22 cellular contexts compared by ENCODE assay signal in genomic region chr1:94090761-94091160, GRCh38. TPM values are rescaled to one million over a fixed set of nuclear protein-coding genes. Genes with fewer than 3 reads are reported as not detected.
DNase-seq lines count a peak whose midpoint lies in the region; ATAC-seq, FAIRE-seq and TF ChIP-seq lines count a peak whose summit lies in the region.
"Had no signal": no experiment of that assay in that cellular context is flagged by ENCODE, and none has a peak within 500 bp of the region (broad histone marks: within the 10 kb centered on the region; RNA-seq: fewer than 3 reads in every experiment).

No MANE protein-coding gene starts in this region.

- H3K27me3 ChIP-seq in right cardiac atrium (ENCODE audit: control insufficient read depth, insufficient read depth) (no peaks in the 10 kb centered on the region), bronchial epithelial cell (ENCODE audit: control insufficient read depth, insufficient read depth, low read length) (no peaks in the 10 kb centered on the region), upper lobe of right lung (no peaks in the 10 kb centered on the region)
- H3K27me3 ChIP-seq: neural progenitor cell, testis had no signal

- no peaks in the 10 kb centered on the region for H3K36me3 Mint-ChIP-seq in mesothelial cell of epicardium
- no peaks in the 10 kb centered on the region for H3K36me3 Mint-ChIP-seq in activated CD4-positive, alpha-beta memory T cell treated with anti-CD3 and anti-CD28 coated beads for 36 hours

- H3K36me3 ChIP-seq in bronchial epithelial cell (ENCODE audit: control insufficient read depth, insufficient read depth, low read length) (no peaks in the 10 kb centered on the region), upper lobe of right lung (no peaks in the 10 kb centered on the region)
- H3K36me3 ChIP-seq: neural progenitor cell had no signal

- H3K9me3 ChIP-seq in right cardiac atrium (ENCODE audit: control insufficient read depth, low read length): no peaks in the 10 kb centered on the region
- no peaks in the 10 kb centered on the region for H3K9me3 ChIP-seq in upper lobe of right lung
- H3K9me3 ChIP-seq: mucosa of descending colon, testis had no signal

- H3K27ac ChIP-seq in right cardiac atrium (ENCODE audit: low read length) (peak overlapping the region; percentile 23), upper lobe of right lung (peak overlapping the region; percentile 63)
- H3K27ac ChIP-seq: neural progenitor cell, testis had no signal

- H3K4me3 ChIP-seq in right cardiac atrium (ENCODE audit: low read length): no peak overlapping the region
- H3K4me3 ChIP-seq in bronchial epithelial cell (ENCODE audit: low read depth, low read length): no peak overlapping the region
- H3K4me3 ChIP-seq in upper lobe of right lung: no peak overlapping the region
- H3K4me3 ChIP-seq: mucosa of descending colon, neural progenitor cell, testis had no signal

- H3K9me3 Mint-ChIP-seq in mesothelial cell of epicardium: peaks cover 4% of the 10 kb centered on the region
- H3K9me3 Mint-ChIP-seq in activated CD4-positive, alpha-beta memory T cell treated with anti-CD3 and anti-CD28 coated beads for 36 hours: no peaks in the 10 kb centered on the region
- H3K9me3 Mint-ChIP-seq: activated naive CD4-positive, alpha-beta T cell treated with anti-CD3 and anti-CD28 coated beads for 36 hours; CD4-positive, alpha-beta T cell had no signal

- H3K4me1 ChIP-seq in right cardiac atrium (ENCODE audit: control insufficient read depth, insufficient read depth, low read length) (peaks cover 18% of the 10 kb centered on the region), upper lobe of right lung (peaks cover 40% of the 10 kb centered on the region)

- TF ChIP-seq CTCF in bronchial epithelial cell (IDR thresholded peaks at IDR 0.05; ENCODE audit: insufficient read depth, low read length, severe bottlenecking) (no peak), mesothelial cell of epicardium (IDR thresholded peaks at IDR 0.05; ENCODE audit: unreplicated experiment) (no peak), upper lobe of right lung (IDR thresholded peaks at IDR 0.05) (no peak)

- no peak for FAIRE-seq in bronchial epithelial cell (lab: Jason Lieb, UNC)

- POLR2A ChIA-PET in activated CD4-positive, alpha-beta memory T cell treated with anti-CD3 and anti-CD28 coated beads for 36 hours (lab: Charles Lee): no interaction called here

- peak overlapping the region; percentile 88 for H3K27ac Mint-ChIP-seq in mesothelial cell of epicardium
- H3K27ac Mint-ChIP-seq in activated CD4-positive, alpha-beta memory T cell treated with anti-CD3 and anti-CD28 coated beads for 36 hours: no peak overlapping the region
- H3K27ac Mint-ChIP-seq: activated naive CD4-positive, alpha-beta T cell treated with anti-CD3 and anti-CD28 coated beads for 36 hours; CD4-positive, alpha-beta T cell had no signal

- ATAC-seq in right cardiac atrium (no peak), left cardiac atrium (no peak), upper lobe of right lung (no peak), GM19467 (IDR thresholded peaks at IDR 0.05; ENCODE audit: unreplicated experiment) (no peak), GM18868 (IDR thresholded peaks at IDR 0.05; ENCODE audit: unreplicated experiment) (no peak)
- ATAC-seq: mucosa of descending colon had no signal

- intact Hi-C loops in right cardiac atrium (cut with DNase I): no loop called here
- intact Hi-C loops in left cardiac atrium (cut with DNase I): no loop called here
- intact Hi-C loops in upper lobe of right lung (cut with DNase I): no loop called here
- intact Hi-C loops in activated CD4-positive, alpha-beta memory T cell treated with anti-CD3 and anti-CD28 coated beads for 36 hours (cut with micrococcal nuclease): no loop called here

- WGBS in right cardiac atrium: 77% methylated on average over 3 of the region's 3 CpGs

- CTCF ChIA-PET in activated CD4-positive, alpha-beta memory T cell treated with anti-CD3 and anti-CD28 coated beads for 36 hours (lab: Charles Lee): no interaction called here

- no peak for DNase-seq in right cardiac atrium
- DNase-seq in left cardiac atrium: no peak
- DNase-seq in bronchial epithelial cell (ENCODE audit: low read depth): peak; percentile 22
- no peak for DNase-seq in mesothelial cell of epicardium (ENCODE audit: low spot score in 2 of 2, unreplicated experiment in 2 of 2)
- no peak for DNase-seq in upper lobe of right lung
- no peak for DNase-seq in activated CD4-positive, alpha-beta memory T cell treated with anti-CD3 and anti-CD28 coated beads for 36 hours
- DNase-seq: activated CD4-positive, alpha-beta T cell treated with anti-CD3 and anti-CD28 coated beads, Interleukin-2, amount 50 U/mL, for 1 hour; activated naive CD4-positive, alpha-beta T cell treated with anti-CD3 and anti-CD28 coated beads for 36 hours; activated T-cell treated with anti-CD3 and anti-CD28 coated beads for 4 hours; CD4-positive, alpha-beta T cell; DMS79 treated with DMSO at 0.1 percent for 48 hours; hippocampal formation; KG1; mucosa of descending colon; NCI-H69; SIG-M5; T-helper 1 cell; testis had no signal

- H3K27me3 Mint-ChIP-seq in mesothelial cell of epicardium (ENCODE audit: low read depth): no peaks in the 10 kb centered on the region
- peaks cover 16% of the 10 kb centered on the region for H3K27me3 Mint-ChIP-seq in activated CD4-positive, alpha-beta memory T cell treated with anti-CD3 and anti-CD28 coated beads for 36 hours

- peaks cover 63% of the 10 kb centered on the region for H3K4me1 Mint-ChIP-seq in mesothelial cell of epicardium
- H3K4me1 Mint-ChIP-seq in activated CD4-positive, alpha-beta memory T cell treated with anti-CD3 and anti-CD28 coated beads for 36 hours (ENCODE audit: low read depth): peaks cover 8% of the 10 kb centered on the region

- H3K4me3 Mint-ChIP-seq in mesothelial cell of epicardium: no peak overlapping the region
- H3K4me3 Mint-ChIP-seq in activated CD4-positive, alpha-beta memory T cell treated with anti-CD3 and anti-CD28 coated beads for 36 hours: no peak overlapping the region
- H3K4me3 Mint-ChIP-seq: activated naive CD4-positive, alpha-beta T cell treated with anti-CD3 and anti-CD28 coated beads for 36 hours; CD4-positive, alpha-beta T cell; neural progenitor cell had no signal

RNA-seq across cellular contexts. Expression of gene ABCA4, which starts 30.2 kb away (rescaled TPM):
- under 1 TPM in 2 of 4 donors, not detected in 2; 0.06 to 0.19 TPM for total RNA-seq in right cardiac atrium
- 0.09 TPM for polyA plus RNA-seq in right cardiac atrium
- total RNA-seq in left cardiac atrium: under 1 TPM; 0.21 TPM
- under 0.01 and 1.4 TPM in 2 replicates for total RNA-seq in bronchial epithelial cell
- total RNA-seq in mesothelial cell of epicardium: 12.7 to 14.5 TPM (median 14.4 TPM) in 3 replicates
- total RNA-seq in upper lobe of right lung: 1.4 TPM
- not detected for total RNA-seq in activated CD4-positive, alpha-beta memory T cell treated with anti-CD3 and anti-CD28 coated beads for 36 hours
- total RNA-seq: CD4-positive, alpha-beta T cell; kidney epithelial cell had no signal
